ENCODE assay signal across 27 cellular contexts in genomic region chr7:94294471-94295131, GRCh38.
A peak's percentile ranks its signal among the peaks of the same experiment; 100 is the strongest.
DNase-seq lines count a peak whose midpoint lies in the region; ATAC-seq and TF ChIP-seq lines count a peak whose summit lies in the region.
"Had no signal": no experiment of that assay in that cellular context is flagged by ENCODE, and none has a peak within 500 bp of the region (broad histone marks: within the 10 kb centered on the region; RNA-seq: fewer than 3 reads in every experiment).

No MANE protein-coding gene starts in this region.

- peak; percentile 56 for ATAC-seq in memory B cell (ENCODE audit: low read depth)
- ATAC-seq: effector memory CD8-positive, alpha-beta T cell; esophagus mucosa; HepG2; naive thymus-derived CD8-positive, alpha-beta T cell; Panc1; right lobe of liver; WTC11 had no signal

- no peaks in the 10 kb centered on the region for H4K20me1 ChIP-seq in neural progenitor cell (ENCODE audit: low read depth)

- H2AFZ ChIP-seq in ACC112 (ENCODE audit: low read length, unreplicated experiment) (peak overlapping the region; percentile 66), neural progenitor cell (replicated peaks) (no peak overlapping the region)
- H2AFZ ChIP-seq: parathyroid adenoma had no signal

- H3K27ac ChIP-seq in ACC112 (ENCODE audit: low read depth, low read length) (0 out of 2 replicates have a peak overlapping the region, but pooled peaks have one; percentile 0), neural progenitor cell (no peak overlapping the region)
- H3K27ac ChIP-seq: brain microvascular endothelial cell, HL-60, parathyroid adenoma, right lobe of liver, SJSA1 had no signal

- TF ChIP-seq CTCF in neural progenitor cell (IDR thresholded peaks at IDR 0.05), result no peak

- H3K4me1 ChIP-seq in ACC112 (ENCODE audit: control insufficient read depth, insufficient read depth, low read length, unreplicated experiment) (peaks cover 52% of the 10 kb centered on the region), neural progenitor cell (no peaks in the 10 kb centered on the region)
- H3K4me1 ChIP-seq: parathyroid adenoma, right lobe of liver had no signal

- no peaks in the 10 kb centered on the region for H3K36me3 ChIP-seq in ACC112 (ENCODE audit: insufficient read depth, low read length)
- no peaks in the 10 kb centered on the region for H3K36me3 ChIP-seq in neural progenitor cell
- H3K36me3 ChIP-seq: brain microvascular endothelial cell, right lobe of liver, SJSA1 had no signal

- no peaks in the 10 kb centered on the region for H3K36me3 Mint-ChIP-seq in memory B cell
- H3K36me3 Mint-ChIP-seq in neural progenitor cell, result no peaks in the 10 kb centered on the region
- H3K36me3 Mint-ChIP-seq: activated CD4-positive, alpha-beta memory T cell treated with anti-CD3 and anti-CD28 coated beads for 36 hours; CD14-positive monocyte; naive thymus-derived CD8-positive, alpha-beta T cell; WTC11 had no signal

- H3K27me3 Mint-ChIP-seq in memory B cell, result peaks cover 9% of the 10 kb centered on the region
- peaks cover 4% of the 10 kb centered on the region for H3K27me3 Mint-ChIP-seq in neural progenitor cell (ENCODE audit: insufficient read depth, low read depth)
- H3K27me3 Mint-ChIP-seq: activated CD4-positive, alpha-beta memory T cell treated with anti-CD3 and anti-CD28 coated beads for 36 hours had no signal

- H3K9me3 Mint-ChIP-seq in memory B cell (no peaks in the 10 kb centered on the region), neural progenitor cell (peaks cover 2% of the 10 kb centered on the region)
- H3K9me3 Mint-ChIP-seq: activated CD4-positive, alpha-beta memory T cell treated with anti-CD3 and anti-CD28 coated beads for 36 hours; CD14-positive monocyte; naive thymus-derived CD8-positive, alpha-beta T cell; WTC11 had no signal

- H3K4me1 Mint-ChIP-seq in memory B cell, result peaks cover 3% of the 10 kb centered on the region
- peaks cover 19% of the 10 kb centered on the region for H3K4me1 Mint-ChIP-seq in neural progenitor cell
- H3K4me1 Mint-ChIP-seq: CD14-positive monocyte; naive thymus-derived CD8-positive, alpha-beta T cell had no signal

- H3K4me3 Mint-ChIP-seq in memory B cell (no peak overlapping the region), neural progenitor cell (no peak overlapping the region)
- H3K4me3 Mint-ChIP-seq: activated CD4-positive, alpha-beta memory T cell treated with anti-CD3 and anti-CD28 coated beads for 36 hours; CD14-positive monocyte; effector memory CD8-positive, alpha-beta T cell; naive thymus-derived CD8-positive, alpha-beta T cell; WTC11 had no signal

- peaks cover 5% of the 10 kb centered on the region for H3K79me2 ChIP-seq in ACC112 (ENCODE audit: control insufficient read depth, insufficient read depth, low read length, unreplicated experiment)
- no peaks in the 10 kb centered on the region for H3K79me2 ChIP-seq in neural progenitor cell (ENCODE audit: low read depth)
- H3K79me2 ChIP-seq: parathyroid adenoma had no signal

- H3K27ac Mint-ChIP-seq in memory B cell (no peak overlapping the region), neural progenitor cell (no peak overlapping the region)
- H3K27ac Mint-ChIP-seq: activated CD4-positive, alpha-beta memory T cell treated with anti-CD3 and anti-CD28 coated beads for 36 hours; CD14-positive monocyte; effector memory CD8-positive, alpha-beta T cell; naive thymus-derived CD8-positive, alpha-beta T cell; WTC11 had no signal

- H3K27me3 ChIP-seq in ACC112 (ENCODE audit: insufficient read depth, low read length), result no peaks in the 10 kb centered on the region
- H3K27me3 ChIP-seq in neural progenitor cell, result no peaks in the 10 kb centered on the region
- H3K27me3 ChIP-seq: brain microvascular endothelial cell, right lobe of liver, SJSA1 had no signal

- no peak overlapping the region for H3K4me2 ChIP-seq in neural progenitor cell

- H3K9me3 ChIP-seq in neural progenitor cell (ENCODE audit: low read depth), result no peaks in the 10 kb centered on the region
- H3K9me3 ChIP-seq: right lobe of liver, SJSA1 had no signal

- H3K4me3 ChIP-seq in ACC112 (ENCODE audit: low read depth, low read length) (peak overlapping the region; percentile 75), neural progenitor cell (no peak overlapping the region)
- H3K4me3 ChIP-seq: right lobe of liver, SJSA1 had no signal

- DNase-seq in MV-4-11 (lab: John Stamatoyannopoulos, UW) (peak; percentile 61), SKM-1 treated with dmso at 0.1 percent for 144 hours (lab: John Stamatoyannopoulos, UW; ENCODE audit: unreplicated experiment) (peak; percentile 42), memory B cell (ENCODE audit: low spot score in 2 of 2) (no peak), Kasumi-1 (lab: John Stamatoyannopoulos, UW) (no peak), neural progenitor cell (ENCODE audit: low spot score) (no peak), DMS79 (lab: John Stamatoyannopoulos, UW) (no peak)
- DNase-seq in activated CD4-positive, alpha-beta T cell treated with anti-CD3 and anti-CD28 coated beads for 1 hour, result no peak
- DNase-seq: activated CD4-positive, alpha-beta memory T cell treated with anti-CD3 and anti-CD28 coated beads for 36 hours; activated gamma-delta T cell treated with Interleukin-2 at 50 U/mL for 16 hours; brain microvascular endothelial cell; effector memory CD8-positive, alpha-beta T cell; EL; GOT3; naive thymus-derived CD8-positive, alpha-beta T cell; NCI-H1694 treated with DMSO at 0.1 percent for 48 hours; right lobe of liver; stimulated activated CD8-positive, alpha-beta memory T cell treated with anti-CD3 and anti-CD28 coated beads, Interleukin-4, amount 100 ng/mL, for 48 hours; trophoblast cell had no signal

- no peak overlapping the region for H3K9ac ChIP-seq in neural progenitor cell
- H3K9ac ChIP-seq: parathyroid adenoma had no signal

- H3F3A ChIP-seq in neural progenitor cell (ENCODE audit: low read depth), result no peaks in the 10 kb centered on the region

Comparison
In these comparisons a context has a peak if more than half of its experiments do, and no peak if none do; other contexts are left out.
1. DNase-seq: peak in MV-4-11 (single experiment) and SKM-1 treated with dmso at 0.1 percent for 144 hours (single experiment); none in memory B cell (0 of 2), Kasumi-1 (0 of 2), neural progenitor cell (single experiment), DMS79 (single experiment) and activated CD4-positive, alpha-beta T cell treated with anti-CD3 and anti-CD28 coated beads for 1 hour (single experiment).